Comparison of ENCODE assay signal across 28 cellular contexts in genomic region chr6:20755631-20756030, GRCh38.
DNase-seq lines count a peak whose midpoint lies in the region; ATAC-seq and TF ChIP-seq lines count a peak whose summit lies in the region.
"Had no signal": no experiment of that assay in that cellular context is flagged by ENCODE, and none has a peak within 500 bp of the region (broad histone marks: within the 10 kb centered on the region; RNA-seq: fewer than 3 reads in every experiment).

No MANE protein-coding gene starts in this region.

- H3K4me1 ChIP-seq in A673 (ENCODE audit: insufficient read depth, low read length, poor library complexity, severe bottlenecking) (peaks cover 55% of the 10 kb centered on the region), adipocyte (ENCODE audit: control insufficient read depth, insufficient read depth, low read length) (peaks cover 13% of the 10 kb centered on the region), ascending aorta (no peaks in the 10 kb centered on the region), OCI-LY7 (ENCODE audit: insufficient read depth, low read length, poor library complexity, severe bottlenecking) (no peaks in the 10 kb centered on the region)
- H3K4me1 ChIP-seq: BLaER1 treated with 17β-estradiol and CSF1 and Interleukin-3, amounts not matched to agents 10 nM and 100 nM had no signal

- TF ChIP-seq CTCF in A673 (conservative IDR thresholded peaks at IDR 0.05; ENCODE audit: low read depth, low read length): no peak
- no peak for TF ChIP-seq CTCF in fibroblast of villous mesenchyme (IDR thresholded peaks at IDR 0.05; ENCODE audit: insufficient read depth, low read depth, low read length)
- TF ChIP-seq CTCF in ascending aorta (IDR thresholded peaks at IDR 0.05): no peak
- no peak for TF ChIP-seq CTCF in OCI-LY7 (conservative IDR thresholded peaks at IDR 0.05; ENCODE audit: low read length)

- no peak overlapping the region for H3K4me3 ChIP-seq in A673 (ENCODE audit: low read depth, low read length, poor library complexity, severe bottlenecking)
- H3K4me3 ChIP-seq in adipocyte (ENCODE audit: low read length): no peak overlapping the region
- no peak overlapping the region for H3K4me3 ChIP-seq in fibroblast of villous mesenchyme (ENCODE audit: low read depth, low read length)
- no peak overlapping the region for H3K4me3 ChIP-seq in ascending aorta
- H3K4me3 ChIP-seq in OCI-LY7 (ENCODE audit: low read depth, low read length, poor library complexity, severe bottlenecking): no peak overlapping the region
- H3K4me3 ChIP-seq: BLaER1 treated with 17β-estradiol and CSF1 and Interleukin-3, amounts not matched to agents 10 nM and 100 nM; tibial artery had no signal

- BruUV-seq in A673 (replicated peaks; lab: Mats Ljungman, UMichigan) (no TSS peak), OCI-LY7 (replicated peaks; lab: Mats Ljungman, UMichigan) (no TSS peak)

- no peaks in the 10 kb centered on the region for H3K79me2 ChIP-seq in OCI-LY7 (ENCODE audit: insufficient read depth, low read depth, low read length)

- H3K9me3 ChIP-seq in A673 (ENCODE audit: low read depth, low read length, poor library complexity, severe bottlenecking) (peaks cover 9% of the 10 kb centered on the region), adipocyte (ENCODE audit: control insufficient read depth, low read length) (no peaks in the 10 kb centered on the region), ascending aorta (no peaks in the 10 kb centered on the region), OCI-LY7 (ENCODE audit: low read length) (no peaks in the 10 kb centered on the region)
- H3K9me3 ChIP-seq: tibial artery had no signal

- H3K27ac ChIP-seq in A673 (ENCODE audit: low read depth, low read length, poor library complexity, severe bottlenecking) (peak overlapping the region; percentile 92), ascending aorta (no peak overlapping the region), OCI-LY7 (ENCODE audit: low read depth, low read length, poor library complexity, severe bottlenecking) (no peak overlapping the region)
- H3K27ac ChIP-seq: BLaER1 treated with 17β-estradiol and CSF1 and Interleukin-3, amounts not matched to agents 10 nM and 100 nM; KMS-11; tibial artery had no signal

- no peaks in the 10 kb centered on the region for H3K27me3 ChIP-seq in A673 (replicated peaks; ENCODE audit: insufficient read depth, low read depth, low read length, poor library complexity)
- H3K27me3 ChIP-seq in adipocyte (replicated peaks; ENCODE audit: control insufficient read depth, insufficient read depth, low read length): no peaks in the 10 kb centered on the region
- no peaks in the 10 kb centered on the region for H3K27me3 ChIP-seq in ascending aorta
- H3K27me3 ChIP-seq: BLaER1 treated with 17β-estradiol and CSF1 and Interleukin-3, amounts not matched to agents 10 nM and 100 nM; tibial artery had no signal

- H3K4me2 ChIP-seq in OCI-LY7 (ENCODE audit: low read length): no peak overlapping the region
- H3K4me2 ChIP-seq: BLaER1 treated with 17β-estradiol and CSF1 and Interleukin-3, amounts not matched to agents 10 nM and 100 nM; KMS-11 had no signal

- H2AFZ ChIP-seq in OCI-LY7 (ENCODE audit: low read length): no peak overlapping the region

- POLR2A ChIA-PET in A673 (lab: Charles Lee; ENCODE audit: low non-redundant PET) (no interaction called here), OCI-LY7 (lab: Charles Lee) (no interaction called here)

- H4K20me1 ChIP-seq in OCI-LY7 (ENCODE audit: insufficient read depth, low read length): no peaks in the 10 kb centered on the region
- H4K20me1 ChIP-seq: BLaER1 treated with 17β-estradiol and CSF1 and Interleukin-3, amounts not matched to agents 10 nM and 100 nM had no signal

- H3K4me1 Mint-ChIP-seq in activated T-helper 17 cell treated with anti-CD3 and anti-CD28 coated beads, Interleukin-2, amount 50 U/mL, for 72 hours: peaks cover 6% of the 10 kb centered on the region

- H3K27ac Mint-ChIP-seq in activated T-helper 17 cell treated with anti-CD3 and anti-CD28 coated beads, Interleukin-2, amount 50 U/mL, for 72 hours: no peak overlapping the region
- H3K27ac Mint-ChIP-seq: activated naive CD4-positive, alpha-beta T cell treated with anti-CD3 and anti-CD28 coated beads, Interleukin-2, amount 50 U/mL, for 24 hours; activated T-helper 1 cell treated with anti-CD3 and anti-CD28 coated beads, Interleukin-12 subunit alpha, Interleukin-12 subunit beta, Interleukin-2, Interleukin-4 antibody, amounts not matched to agents 30 ng/mL and 10 ng/mL and 1 ng/mL, durations not matched to agents 14 hours and 24 hours and 36 hours; naive thymus-derived CD4-positive, alpha-beta T cell had no signal

- no peak overlapping the region for H3K4me3 Mint-ChIP-seq in activated T-helper 17 cell treated with anti-CD3 and anti-CD28 coated beads, Interleukin-2, amount 50 U/mL, for 72 hours
- H3K4me3 Mint-ChIP-seq: activated naive CD4-positive, alpha-beta T cell treated with anti-CD3 and anti-CD28 coated beads, Interleukin-2, amount 50 U/mL, for 24 hours; activated T-helper 1 cell treated with anti-CD3 and anti-CD28 coated beads, Interleukin-12 subunit alpha, Interleukin-12 subunit beta, Interleukin-2, Interleukin-4 antibody, amounts not matched to agents 30 ng/mL and 10 ng/mL and 1 ng/mL, durations not matched to agents 14 hours and 24 hours and 36 hours; naive thymus-derived CD4-positive, alpha-beta T cell had no signal

- ATAC-seq in GM18907 (IDR thresholded peaks at IDR 0.05; ENCODE audit: unreplicated experiment): no peak
- ATAC-seq in activated T-helper 17 cell treated with anti-CD3 and anti-CD28 coated beads, Interleukin-2, amount 50 U/mL, for 72 hours (replicated peaks): no peak
- ATAC-seq: esophagus mucosa; left colon; naive thymus-derived CD4-positive, alpha-beta T cell; SK-N-SH treated with all-trans-retinoic acid at 6 μM for 48 hours; stimulated activated naive CD8-positive, alpha-beta T cell treated with anti-CD3 and anti-CD28 coated beads, Interleukin-15, Interleukin-2, amounts not matched to agents 100 U/mL and 50 U/mL, for 24 hours had no signal

- H3K36me3 ChIP-seq in A673 (ENCODE audit: insufficient read depth, low read length, poor library complexity, severe bottlenecking) (no peaks in the 10 kb centered on the region), adipocyte (ENCODE audit: control insufficient read depth, insufficient read depth, low read length, severe bottlenecking) (no peaks in the 10 kb centered on the region), ascending aorta (no peaks in the 10 kb centered on the region), OCI-LY7 (ENCODE audit: insufficient read depth, low read length) (no peaks in the 10 kb centered on the region)

- intact Hi-C loops in A673 (cut with micrococcal nuclease; ENCODE audit: unreplicated experiment) (loop anchor here (1.0 to 10.0 kb wide), 5 partner anchors 119 to 838 kb away; partner anchors contain the start of genes E2F3 and SOX4), ascending aorta (cut with DNase I) (no loop called here), OCI-LY7 (cut with micrococcal nuclease; ENCODE audit: unreplicated experiment) (no loop called here)

- no peaks in the 10 kb centered on the region for H3K9me2 ChIP-seq in OCI-LY7 (ENCODE audit: insufficient read depth, low read length)

- CTCF ChIA-PET in A673 (lab: Charles Lee): no interaction called here
- CTCF ChIA-PET in OCI-LY7 (lab: Charles Lee; ENCODE audit: unreplicated experiment): no interaction called here

- peaks cover 24% of the 10 kb centered on the region for H3K36me3 Mint-ChIP-seq in activated T-helper 17 cell treated with anti-CD3 and anti-CD28 coated beads, Interleukin-2, amount 50 U/mL, for 72 hours (ENCODE audit: low read depth)

- H3K27me3 Mint-ChIP-seq in activated T-helper 17 cell treated with anti-CD3 and anti-CD28 coated beads, Interleukin-2, amount 50 U/mL, for 72 hours: no peaks in the 10 kb centered on the region
- H3K27me3 Mint-ChIP-seq: activated naive CD4-positive, alpha-beta T cell treated with anti-CD3 and anti-CD28 coated beads, Interleukin-2, amount 50 U/mL, for 24 hours; naive thymus-derived CD4-positive, alpha-beta T cell had no signal

- no peak for DNase-seq in A673 (ENCODE audit: low spot score)
- DNase-seq in HCEC 1CT: peak; percentile 64
- peak; percentile 25 for DNase-seq in adipocyte (ENCODE audit: low read depth)
- DNase-seq in fibroblast of villous mesenchyme (ENCODE audit: low read depth): peak; percentile 80
- no peak for DNase-seq in ascending aorta (ENCODE audit: low spot score in 2 of 2)
- no peak for DNase-seq in OCI-LY7 (ENCODE audit: low spot score)
- DNase-seq: 8988T; activated CD4-positive, alpha-beta T cell treated with anti-CD3 and anti-CD28 coated beads, Interleukin-2, amount 50 U/mL, for 1 hour; effector CD8-positive, alpha-beta T cell; head of caudate nucleus; left colon; mesendoderm; naive thymus-derived CD4-positive, alpha-beta T cell; NCI-H1048; NCI-H2029; NCI-H510A; NK-92 treated with Interleukin-12 subunit alpha and Interleukin-12 subunit beta, amount 100 ng/mL, for 24 hours; stimulated activated CD4-positive, alpha-beta T cell treated with anti-CD3 and anti-CD28 coated beads, Interleukin-4, amount 100 ng/mL, for 4 hours; stimulated activated naive CD8-positive, alpha-beta T cell treated with anti-CD3 and anti-CD28 coated beads, Interleukin-15, Interleukin-2, amounts not matched to agents 100 U/mL and 50 U/mL, for 24 hours; tibial artery had no signal

- no peak overlapping the region for H3K9ac ChIP-seq in adipocyte (ENCODE audit: low read length)
- H3K9ac ChIP-seq: BLaER1 treated with 17β-estradiol and CSF1 and Interleukin-3, amounts not matched to agents 10 nM and 100 nM; KMS-11 had no signal

- peaks cover 14% of the 10 kb centered on the region for H3K9me3 Mint-ChIP-seq in activated T-helper 17 cell treated with anti-CD3 and anti-CD28 coated beads, Interleukin-2, amount 50 U/mL, for 72 hours

Comparison
In these comparisons a context has a peak if more than half of its experiments do, and no peak if none do; other contexts are left out.
1. DNase-seq: peak in HCEC 1CT (single experiment), adipocyte (single experiment) and fibroblast of villous mesenchyme (single experiment); none in A673 (single experiment), ascending aorta (0 of 2) and OCI-LY7 (single experiment).